16 cellular contexts compared by ENCODE assay signal in the genomic region with DNA sequence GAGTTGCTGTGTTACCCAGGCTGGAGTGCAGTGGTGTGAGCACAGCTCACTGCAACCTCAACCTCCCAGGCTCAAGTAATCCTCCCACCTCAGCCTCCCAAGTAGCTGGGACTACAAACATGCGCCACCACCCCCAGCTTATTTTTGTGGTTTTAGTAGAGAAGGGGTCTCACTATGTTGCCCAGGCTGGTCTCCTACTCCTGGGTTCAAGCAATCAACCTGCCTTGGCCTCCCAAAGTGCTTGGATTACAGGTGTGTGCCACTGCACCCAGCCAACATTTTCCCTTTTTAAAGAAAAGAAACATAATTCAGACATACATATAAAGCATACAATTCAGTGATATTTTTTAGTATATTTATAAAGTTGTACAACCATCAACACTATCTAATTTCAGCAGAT. TPM values are rescaled to one million over a fixed set of nuclear protein-coding genes. Genes with fewer than 3 reads are reported as not detected.
DNase-seq lines count a peak whose midpoint lies in the region; ATAC-seq lines count a peak whose summit lies in the region.
"Had no signal": no experiment of that assay in that cellular context is flagged by ENCODE, and none has a peak within 500 bp of the region (broad histone marks: within the 10 kb centered on the region; RNA-seq: fewer than 3 reads in every experiment).

No MANE protein-coding gene starts in this region.

- intact Hi-C loops in naive thymus-derived CD4-positive, alpha-beta T cell (cut with micrococcal nuclease), result no loop called here

- no peaks in the 10 kb centered on the region for H3K4me1 ChIP-seq in CD4-positive, CD25-positive, alpha-beta regulatory T cell (ENCODE audit: control insufficient read depth, insufficient read depth, low read length, poor library complexity, severe bottlenecking)
- no peaks in the 10 kb centered on the region for H3K4me1 ChIP-seq in naive thymus-derived CD4-positive, alpha-beta T cell (ENCODE audit: control insufficient read depth in 2 of 2, insufficient read depth in 2 of 2, low read length in 2 of 2)
- H3K4me1 ChIP-seq: BLaER1 had no signal

- peaks cover 27% of the 10 kb centered on the region for H3K36me3 ChIP-seq in CD4-positive, CD25-positive, alpha-beta regulatory T cell (ENCODE audit: control insufficient read depth, insufficient read depth, low read length)
- peaks cover 0 to 26% (median 6%) of the 10 kb centered on the region in 3 experiments for H3K36me3 ChIP-seq in naive thymus-derived CD4-positive, alpha-beta T cell (ENCODE audit: control insufficient read depth in 2 of 3, insufficient read depth in 3 of 3, low read length in 3 of 3)

- no peaks in the 10 kb centered on the region for H3K9me3 Mint-ChIP-seq in activated naive CD4-positive, alpha-beta T cell treated with anti-CD3 and anti-CD28 coated beads, Interleukin-2, amount 50 U/mL, for 24 hours
- peaks cover 0 to 2% (median 0%) of the 10 kb centered on the region in 7 donors for H3K9me3 Mint-ChIP-seq in CD4-positive, CD25-positive, alpha-beta regulatory T cell
- no peaks in the 10 kb centered on the region for H3K9me3 Mint-ChIP-seq in central memory CD8-positive, alpha-beta T cell
- H3K9me3 Mint-ChIP-seq in naive thymus-derived CD4-positive, alpha-beta T cell, result peaks cover 0 to 7% (median 2%) of the 10 kb centered on the region in 11 donors
- H3K9me3 Mint-ChIP-seq: HFFc6 had no signal

- H3K27ac Mint-ChIP-seq in activated naive CD4-positive, alpha-beta T cell treated with anti-CD3 and anti-CD28 coated beads, Interleukin-2, amount 50 U/mL, for 24 hours, result peak overlapping the region; percentile 24
- peak overlapping the region; percentile 38 to 82 (median 42) for H3K27ac Mint-ChIP-seq in CD4-positive, CD25-positive, alpha-beta regulatory T cell
- H3K27ac Mint-ChIP-seq in central memory CD8-positive, alpha-beta T cell (ENCODE audit: low read depth), result peak overlapping the region; percentile 55
- H3K27ac Mint-ChIP-seq in naive thymus-derived CD4-positive, alpha-beta T cell, result peak overlapping the region in 5 of 9 donors; percentile 36 to 81 (median 48)
- H3K27ac Mint-ChIP-seq: HFFc6 had no signal

- no peaks in the 10 kb centered on the region for H3K27me3 ChIP-seq in CD4-positive, CD25-positive, alpha-beta regulatory T cell (ENCODE audit: control insufficient read depth, insufficient read depth, low read length)
- no peaks in the 10 kb centered on the region for H3K27me3 ChIP-seq in naive thymus-derived CD4-positive, alpha-beta T cell (ENCODE audit: control insufficient read depth in 2 of 2, insufficient read depth in 2 of 2, low read length in 2 of 2)
- H3K27me3 ChIP-seq: BLaER1 had no signal

- no peak overlapping the region for H3K4me3 ChIP-seq in CD4-positive, CD25-positive, alpha-beta regulatory T cell (ENCODE audit: low read depth, low read length)
- no peak overlapping the region for H3K4me3 ChIP-seq in naive thymus-derived CD4-positive, alpha-beta T cell (ENCODE audit: low read length)
- H3K4me3 ChIP-seq: BLaER1 had no signal

- no peaks in the 10 kb centered on the region for H3K9me3 ChIP-seq in CD4-positive, CD25-positive, alpha-beta regulatory T cell (ENCODE audit: control insufficient read depth in 2 of 2, low read length in 2 of 2)
- H3K9me3 ChIP-seq in naive thymus-derived CD4-positive, alpha-beta T cell (ENCODE audit: control insufficient read depth in 2 of 3, low read length in 3 of 3), result peaks cover 0 to 4% (median 0%) of the 10 kb centered on the region in 3 experiments
- H3K9me3 ChIP-seq: BLaER1 had no signal

- peaks cover 18% of the 10 kb centered on the region for H3K36me3 Mint-ChIP-seq in activated naive CD4-positive, alpha-beta T cell treated with anti-CD3 and anti-CD28 coated beads, Interleukin-2, amount 50 U/mL, for 24 hours
- peaks cover 27% of the 10 kb centered on the region for H3K36me3 Mint-ChIP-seq in CD4-positive, CD25-positive, alpha-beta regulatory T cell
- H3K36me3 Mint-ChIP-seq in central memory CD8-positive, alpha-beta T cell (ENCODE audit: insufficient read depth), result peaks cover 28% of the 10 kb centered on the region
- H3K36me3 Mint-ChIP-seq in naive thymus-derived CD4-positive, alpha-beta T cell, result peaks cover 0 to 44% (median 40%) of the 10 kb centered on the region in 5 donors

- no peak for ATAC-seq in CD4-positive, CD25-positive, alpha-beta regulatory T cell (ENCODE audit: low read depth in 2 of 2)
- no peak for ATAC-seq in central memory CD8-positive, alpha-beta T cell (replicated peaks; ENCODE audit: extremely low read depth, poor library complexity, severe bottlenecking)
- ATAC-seq in naive thymus-derived CD4-positive, alpha-beta T cell, result no peak
- ATAC-seq in HG02623 (IDR thresholded peaks at IDR 0.05; ENCODE audit: unreplicated experiment), result no peak

- no peak for DNase-seq in activated naive CD4-positive, alpha-beta T cell (lab: John Stamatoyannopoulos, UW)
- DNase-seq in CD4-positive, CD25-positive, alpha-beta regulatory T cell, result no peak
- DNase-seq in central memory CD8-positive, alpha-beta T cell (ENCODE audit: low spot score in 2 of 2), result no peak
- DNase-seq in naive thymus-derived CD4-positive, alpha-beta T cell, result no peak
- DNase-seq in activated T-cell treated with anti-CD3 and anti-CD28 coated beads, Interleukin-2, amount 50 U/mL, for 1 hour, result no peak
- no peak for DNase-seq in hepatic stellate cell (ENCODE audit: low spot score)
- DNase-seq: 8988T, AML-193, DMS53, GF-D8, HCEC 1CT, HFFc6 had no signal

- POLR2A ChIA-PET in naive thymus-derived CD4-positive, alpha-beta T cell (lab: Charles Lee), result interaction anchor here (1.1 to 2.5 kb wide), 3 partner anchors 10 to 23 kb away, joined by 3 to 13 read pairs (median 5); no protein-coding TSS in a partner anchor

- H3K27ac ChIP-seq in CD4-positive, CD25-positive, alpha-beta regulatory T cell (ENCODE audit: insufficient read depth, low read length, poor library complexity, severe bottlenecking), result no peak overlapping the region
- no peak overlapping the region for H3K27ac ChIP-seq in naive thymus-derived CD4-positive, alpha-beta T cell (ENCODE audit: low read depth, low read length)
- H3K27ac ChIP-seq: BLaER1, HL-60 had no signal

- H3K27me3 Mint-ChIP-seq in activated naive CD4-positive, alpha-beta T cell treated with anti-CD3 and anti-CD28 coated beads, Interleukin-2, amount 50 U/mL, for 24 hours, result no peaks in the 10 kb centered on the region
- H3K27me3 Mint-ChIP-seq in CD4-positive, CD25-positive, alpha-beta regulatory T cell, result no peaks in the 10 kb centered on the region
- H3K27me3 Mint-ChIP-seq in central memory CD8-positive, alpha-beta T cell, result no peaks in the 10 kb centered on the region
- no peaks in the 10 kb centered on the region for H3K27me3 Mint-ChIP-seq in naive thymus-derived CD4-positive, alpha-beta T cell

- no peak overlapping the region for H3K4me3 Mint-ChIP-seq in activated naive CD4-positive, alpha-beta T cell treated with anti-CD3 and anti-CD28 coated beads, Interleukin-2, amount 50 U/mL, for 24 hours
- H3K4me3 Mint-ChIP-seq in CD4-positive, CD25-positive, alpha-beta regulatory T cell, result no peak overlapping the region
- H3K4me3 Mint-ChIP-seq in central memory CD8-positive, alpha-beta T cell, result no peak overlapping the region
- no peak overlapping the region for H3K4me3 Mint-ChIP-seq in naive thymus-derived CD4-positive, alpha-beta T cell
- H3K4me3 Mint-ChIP-seq: HFFc6 had no signal

- CTCF ChIA-PET in naive thymus-derived CD4-positive, alpha-beta T cell (lab: Charles Lee), result interaction anchor here (0.6 to 0.7 kb wide), 2 partner anchors 13 to 580 kb away, joined by 3 read pairs; no protein-coding TSS in a partner anchor

- peaks cover 17% of the 10 kb centered on the region for H3K4me1 Mint-ChIP-seq in activated naive CD4-positive, alpha-beta T cell treated with anti-CD3 and anti-CD28 coated beads, Interleukin-2, amount 50 U/mL, for 24 hours
- H3K4me1 Mint-ChIP-seq in CD4-positive, CD25-positive, alpha-beta regulatory T cell, result peaks cover 4 to 11% (median 6%) of the 10 kb centered on the region in 4 donors
- peaks cover 4% of the 10 kb centered on the region for H3K4me1 Mint-ChIP-seq in central memory CD8-positive, alpha-beta T cell
- peaks cover 0 to 11% (median 8%) of the 10 kb centered on the region in 7 donors for H3K4me1 Mint-ChIP-seq in naive thymus-derived CD4-positive, alpha-beta T cell

RNA-seq across cellular contexts. Expression of a gene that starts 44.4 kb away (rescaled TPM):
- 282 TPM for total RNA-seq in CD4-positive, CD25-positive, alpha-beta regulatory T cell
- polyA plus RNA-seq in CD4-positive, CD25-positive, alpha-beta regulatory T cell, result 100 to 1,000 TPM; 151 to 203 (median 172) TPM
- total RNA-seq in naive thymus-derived CD4-positive, alpha-beta T cell, result 100 to 1,000 TPM; 141 to 490 (median 161) TPM
- 100 to 1,000 TPM; 168 to 239 TPM for polyA plus RNA-seq in naive thymus-derived CD4-positive, alpha-beta T cell
